1 cellular context compared by ENCODE assay signal in genomic region chr6:149648148-149649145, GRCh38.
TF ChIP-seq lines count a peak whose summit lies in the region.

Gene KATNA1 (minus strand): TSS chr6:149648714. CDS start chr6:149638547, 10,167 bp downstream.

TF ChIP-seq in SK-N-SH, 30 proteins besides CTCF, POLR2A, EP300 and RAD21 (continued from another document):
- no peak for TF ChIP-seq TEAD4 (IDR thresholded peaks at IDR 0.05; ENCODE audit: borderline replicate concordance, insufficient read depth)
- TF ChIP-seq, protein P1, sequence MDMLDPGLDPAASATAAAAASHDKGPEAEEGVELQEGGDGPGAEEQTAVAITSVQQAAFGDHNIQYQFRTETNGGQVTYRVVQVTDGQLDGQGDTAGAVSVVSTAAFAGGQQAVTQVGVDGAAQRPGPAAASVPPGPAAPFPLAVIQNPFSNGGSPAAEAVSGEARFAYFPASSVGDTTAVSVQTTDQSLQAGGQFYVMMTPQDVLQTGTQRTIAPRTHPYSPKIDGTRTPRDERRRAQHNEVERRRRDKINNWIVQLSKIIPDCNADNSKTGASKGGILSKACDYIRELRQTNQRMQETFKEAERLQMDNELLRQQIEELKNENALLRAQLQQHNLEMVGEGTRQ (IDR thresholded peaks at IDR 0.05; ENCODE audit: borderline replicate concordance, low read depth, low read length) = no peak
